Comparison of ENCODE assay signal across 8 cellular contexts in genomic region chr17:44899074-44899782, GRCh38. TPM values are rescaled to one million over a fixed set of nuclear protein-coding genes. Genes with fewer than 3 reads are reported as not detected.
DNase-seq lines count a peak whose midpoint lies in the region; ATAC-seq and TF ChIP-seq lines count a peak whose summit lies in the region.

Gene EFTUD2, minus strand, starts transcription at chr17:44899445. Its CDS starts 4,924 bp downstream, at chr17:44894521.

- H3K27ac ChIP-seq in adrenal gland (peak within 1 kb of the TSS; percentile 95 to 99 (median 97)), heart right ventricle (peak within 1 kb of the TSS; percentile 84 to 99 (median 96)), upper lobe of left lung (peak within 1 kb of the TSS; percentile 95 to 100 (median 97))

- DNase-seq in GM10248 (ENCODE audit: extremely low spot score) (peak; percentile 95), NCI-H146 treated with DMSO at 0.1 percent for 48 hours (lab: John Stamatoyannopoulos, UW; ENCODE audit: unreplicated experiment) (peak; percentile 84), T-helper 1 cell (peak; percentile 88 to 92 (median 88)), adrenal gland (peak; percentile 89 to 95 (median 92)), heart right ventricle (peak; percentile 93), posterior vena cava (ENCODE audit: low spot score) (peak; percentile 98), upper lobe of left lung (peak; percentile 92 to 98)

- H3K4me3 ChIP-seq in adrenal gland (peak within 1 kb of the TSS; percentile 4 to 93 (median 74)), heart right ventricle (peak within 1 kb of the TSS; percentile 61 to 88 (median 74)), upper lobe of left lung (peak within 1 kb of the TSS; percentile 69 to 88 (median 82))

- CTCF ChIA-PET in GM10248 (lab: Yijun Ruan, JAX), result interaction anchor here (0.8 to 8.7 kb wide), 10 partner anchors 8 to 236 kb away, joined by 3 to 65 read pairs (median 4); partner anchors contain the start of gene ACBD4

- 0% methylated on average over 23 to 54 of the region's 54 CpGs for WGBS in adrenal gland, 4 donors
- WGBS in heart right ventricle, 2 donors, result 0% methylated on average over 54 of the region's 54 CpGs
- WGBS in upper lobe of left lung, 2 donors, result 0 to 1% methylated on average over 20 to 54 of the region's 54 CpGs

- H3K4me1 ChIP-seq in adrenal gland (replicated peaks in 1 of 2) (peaks cover 24 to 34% of the 10 kb centered on the region in 2 donors), heart right ventricle (peaks cover 0 to 36% (median 27%) of the 10 kb centered on the region in 9 donors), upper lobe of left lung (peaks cover 21 to 36% (median 25%) of the 10 kb centered on the region in 4 donors)

- TF ChIP-seq POLR2A in adrenal gland (IDR thresholded peaks at IDR 0.05), result peak in 1 of 2 donors; percentile 46
- peak in 3 of 4 donors; percentile 38 to 66 (median 62) for TF ChIP-seq POLR2A in upper lobe of left lung (IDR thresholded peaks at IDR 0.05)

- H3K9me3 ChIP-seq in adrenal gland (replicated peaks in 1 of 3) (no peaks in the 10 kb centered on the region), heart right ventricle (no peaks in the 10 kb centered on the region), upper lobe of left lung (no peaks in the 10 kb centered on the region)

- peaks cover 0 to 3% of the 10 kb centered on the region in 2 donors for H3K36me3 ChIP-seq in adrenal gland (replicated peaks in 1 of 2)
- peaks cover 0 to 27% (median 3%) of the 10 kb centered on the region in 9 donors for H3K36me3 ChIP-seq in heart right ventricle
- H3K36me3 ChIP-seq in upper lobe of left lung, result peaks cover 0 to 4% (median 1%) of the 10 kb centered on the region in 4 donors

- POLR2A ChIA-PET in GM10248 (lab: Yijun Ruan, JAX), result interaction anchor here (1.0 to 1.9 kb wide), 2 partner anchors 10 to 251 kb away, joined by 3 to 7 read pairs; no protein-coding TSS in a partner anchor

- intact Hi-C loops in adrenal gland (cut with DNase I) (no loop called here), heart right ventricle (cut with DNase I) (no loop called here), posterior vena cava (cut with DNase I) (no loop called here)

- H3K27me3 ChIP-seq in adrenal gland, result no peaks in the 10 kb centered on the region
- no peaks in the 10 kb centered on the region for H3K27me3 ChIP-seq in heart right ventricle
- H3K27me3 ChIP-seq in upper lobe of left lung, result no peaks in the 10 kb centered on the region

- ATAC-seq in HG02798 (IDR thresholded peaks at IDR 0.05; ENCODE audit: poor library complexity, unreplicated experiment) (peak; percentile 80), heart right ventricle (peak; percentile 90 to 98 (median 96)), upper lobe of left lung (ENCODE audit: low FRiP score in 2 of 2) (peak; percentile 94 to 98)

- TF ChIP-seq CTCF in GM10248 (IDR thresholded peaks at IDR 0.05; ENCODE audit: control extremely low read depth, extremely low read depth, low read depth, missing control alignments) (no peak), adrenal gland (IDR thresholded peaks at IDR 0.05) (peak in 3 of 6 experiments; percentile 7 to 33 (median 25)), heart right ventricle (IDR thresholded peaks at IDR 0.05) (no peak), upper lobe of left lung (IDR thresholded peaks at IDR 0.05) (peak in 4 of 6 experiments; percentile 47 to 71 (median 58))

- peak in 1 of 4 donors; percentile 60 for TF ChIP-seq EP300 in upper lobe of left lung (IDR thresholded peaks at IDR 0.05)

RNA-seq across cellular contexts. Expression of gene EFTUD2, which starts in this region (rescaled TPM):
- 100 to 1,000 TPM in 2 of 8 donors, 10 to 100 TPM in 6; 51.2 to 104 (median 87.2) TPM for total RNA-seq in adrenal gland
- polyA plus RNA-seq in adrenal gland, result 100 to 1,000 TPM in 1 of 3 donors, 10 to 100 TPM in 2; 30.5 to 122 (median 45.8) TPM
- total RNA-seq in heart right ventricle, result 10 to 100 TPM; 52.3 to 78.2 (median 62.9) TPM
- polyA plus RNA-seq in heart right ventricle, result 10 to 100 TPM; 21.6 to 54.5 TPM
- 10 to 100 TPM; 65.2 to 71.9 TPM for total RNA-seq in posterior vena cava
- 100 to 1,000 TPM in 1 of 6 donors, 10 to 100 TPM in 5; 66.6 to 146 (median 75.6) TPM for total RNA-seq in upper lobe of left lung

Comparison
In these comparisons a context has a peak if more than half of its experiments do, and no peak if none do; other contexts are left out.
1. Peak in every context shown above with its lines: DNase-seq, ATAC-seq, H3K4me3 ChIP-seq and H3K27ac ChIP-seq.
2. CTCF ChIP-seq: peak in upper lobe of left lung (4 of 6); none in GM10248 (single experiment) and heart right ventricle (0 of 9).